18 cellular contexts compared by ENCODE assay signal in genomic region chr2:67755511-67755910, GRCh38.
A peak's percentile ranks its signal among the peaks of the same experiment; 100 is the strongest.
DNase-seq lines count a peak whose midpoint lies in the region; ATAC-seq and TF ChIP-seq lines count a peak whose summit lies in the region.
"Had no signal": no experiment of that assay in that cellular context is flagged by ENCODE, and none has a peak within 500 bp of the region (broad histone marks: within the 10 kb centered on the region; RNA-seq: fewer than 3 reads in every experiment).

No MANE protein-coding gene starts in this region.

- BruUV-seq in Calu3 (replicated peaks; lab: Mats Ljungman, UMichigan): no TSS peak

- CTCF ChIA-PET in Calu3 (lab: Charles Lee): no interaction called here

- H3K4me3 Mint-ChIP-seq in nephron progenitor cell (no peak overlapping the region), Calu3 (ENCODE audit: low read depth, unreplicated experiment) (no peak overlapping the region)
- H3K4me3 Mint-ChIP-seq: CD8-positive, alpha-beta T cell had no signal

- H3K9me3 Mint-ChIP-seq in nephron progenitor cell (peaks cover 4% of the 10 kb centered on the region), Calu3 (ENCODE audit: low read depth, unreplicated experiment) (no peaks in the 10 kb centered on the region)
- H3K9me3 Mint-ChIP-seq: CD8-positive, alpha-beta T cell had no signal

- no peaks in the 10 kb centered on the region for H3K27me3 ChIP-seq in BE2C
- H3K27me3 ChIP-seq: BLaER1 treated with 17β-estradiol and CSF1 and Interleukin-3, amounts not matched to agents 10 nM and 100 nM had no signal

- peaks cover 6% of the 10 kb centered on the region for H3K4me1 ChIP-seq in BE2C
- H3K4me1 ChIP-seq: BLaER1 treated with 17β-estradiol and CSF1 and Interleukin-3, amounts not matched to agents 10 nM and 100 nM; HAP-1 had no signal

- peaks cover 10% of the 10 kb centered on the region for H3K4me1 Mint-ChIP-seq in nephron progenitor cell
- H3K4me1 Mint-ChIP-seq in Calu3 (ENCODE audit: low read depth, unreplicated experiment): no peaks in the 10 kb centered on the region

- H3K9me3 ChIP-seq in BE2C: no peaks in the 10 kb centered on the region
- H3K9me3 ChIP-seq: BLaER1 treated with 17β-estradiol and CSF1 and Interleukin-3, amounts not matched to agents 10 nM and 100 nM; HAP-1 had no signal

- peaks cover 3% of the 10 kb centered on the region for H3K27me3 Mint-ChIP-seq in nephron progenitor cell (ENCODE audit: low read depth, poor library complexity)
- peaks cover 26% of the 10 kb centered on the region for H3K27me3 Mint-ChIP-seq in Calu3 (ENCODE audit: unreplicated experiment)

- TF ChIP-seq CTCF in BE2C (IDR thresholded peaks at IDR 0.05; ENCODE audit: low read depth, low read length) (no peak), nephron progenitor cell (IDR thresholded peaks at IDR 0.05) (no peak), Calu3 (IDR thresholded peaks at IDR 0.05; ENCODE audit: unreplicated experiment) (no peak)

- H3K27ac Mint-ChIP-seq in nephron progenitor cell (peak overlapping the region; percentile 52), Calu3 (ENCODE audit: unreplicated experiment) (no peak overlapping the region)
- H3K27ac Mint-ChIP-seq: CD8-positive, alpha-beta T cell had no signal

- intact Hi-C loops in Calu3 (cut with micrococcal nuclease; ENCODE audit: unreplicated experiment): no loop called here

- H3K4me3 ChIP-seq in BE2C (ENCODE audit: low read depth, low read length): no peak overlapping the region
- H3K4me3 ChIP-seq: BLaER1 treated with 17β-estradiol and CSF1 and Interleukin-3, amounts not matched to agents 10 nM and 100 nM; GM12878; GM23248; HAP-1 had no signal

- ATAC-seq in HG03135 (IDR thresholded peaks at IDR 0.05; ENCODE audit: unreplicated experiment) (no peak), GM18909 (IDR thresholded peaks at IDR 0.05; ENCODE audit: poor library complexity, unreplicated experiment) (no peak)
- ATAC-seq: CD8-positive, alpha-beta T cell; GM12878 had no signal

- DNase-seq in BE2C: peak; percentile 45
- peak; percentile 36 for DNase-seq in NCI-H2227 (lab: John Stamatoyannopoulos, UW; ENCODE audit: unreplicated experiment)
- peak; percentile 6 for DNase-seq in NCI-H82 treated with DMSO at 0.1 percent for 48 hours (lab: John Stamatoyannopoulos, UW; ENCODE audit: unreplicated experiment)
- no peak for DNase-seq in nephron progenitor cell
- DNase-seq in Calu3: no peak
- DNase-seq: 8988T; CD8-positive, alpha-beta T cell; DMS 273 treated with DMSO at 0.1 percent for 48 hours; DMS53; DND-41; EL; GM23248; IMR-90 had no signal

- H3K36me3 ChIP-seq in BE2C: no peaks in the 10 kb centered on the region
- H3K36me3 ChIP-seq: BLaER1 treated with 17β-estradiol and CSF1 and Interleukin-3, amounts not matched to agents 10 nM and 100 nM; HAP-1 had no signal

- H3K36me3 Mint-ChIP-seq in nephron progenitor cell (ENCODE audit: low read depth) (no peaks in the 10 kb centered on the region), Calu3 (ENCODE audit: insufficient read depth, unreplicated experiment) (no peaks in the 10 kb centered on the region)
- H3K36me3 Mint-ChIP-seq: CD8-positive, alpha-beta T cell had no signal

Comparison
In these comparisons a context has a peak if more than half of its experiments do, and no peak if none do; other contexts are left out.
1. DNase-seq: peak in BE2C (single experiment), NCI-H2227 (single experiment) and NCI-H82 treated with DMSO at 0.1 percent for 48 hours (single experiment); none in nephron progenitor cell (single experiment) and Calu3 (single experiment).